16 cellular contexts compared by ENCODE assay signal in the genomic region with DNA sequence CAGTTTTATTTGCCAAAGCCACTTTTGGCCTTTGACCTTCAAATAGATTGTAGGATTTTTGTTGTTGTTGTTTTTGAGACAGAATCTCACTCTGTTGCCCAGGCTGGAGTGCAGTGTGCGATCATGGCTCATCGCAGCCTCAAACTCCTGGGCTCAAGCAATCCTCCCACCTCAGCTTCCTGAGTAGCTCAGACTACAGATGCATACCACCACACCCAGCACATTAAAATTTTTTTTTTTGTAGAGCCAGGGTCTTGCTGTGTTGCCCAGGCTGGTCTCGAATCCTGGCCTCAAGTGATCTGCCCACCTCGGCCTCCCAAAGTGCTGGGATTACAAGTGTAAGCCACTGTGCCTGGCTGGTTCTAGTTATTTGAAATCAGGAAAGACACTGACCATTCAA. TPM values are rescaled to one million over a fixed set of nuclear protein-coding genes. Genes with fewer than 3 reads are reported as not detected.
"Had no signal": no experiment of that assay in that cellular context is flagged by ENCODE, and none has a peak within 500 bp of the region (broad histone marks: within the 10 kb centered on the region; RNA-seq: fewer than 3 reads in every experiment).

No MANE protein-coding gene starts in this region.

RNA-seq across cellular contexts. Expression of a gene that starts 3.0 kb away (rescaled TPM):
- total RNA-seq: activated CD4-positive, alpha-beta memory T cell treated with anti-CD3 and anti-CD28 coated beads, Interleukin-2, amount 10 ng/mL, durations not matched to agents 7 days and 5 days; activated CD8-positive, alpha-beta T cell treated with anti-CD3 and anti-CD28 coated beads, Interleukin-2, amount 10 ng/mL, durations not matched to agents 7 days and 5 days had no signal

RNA-seq across cellular contexts. Expression of a gene that starts 34.6 kb away (rescaled TPM):
- total RNA-seq: activated CD4-positive, alpha-beta memory T cell treated with anti-CD3 and anti-CD28 coated beads, Interleukin-2, amount 10 ng/mL, durations not matched to agents 7 days and 5 days; activated CD4-positive, alpha-beta T cell treated with anti-CD3 and anti-CD28 coated beads for 36 hours; activated CD4-positive, alpha-beta T cell treated with anti-CD3 and anti-CD28 coated beads, Interleukin-2, amount 10 ng/mL, durations not matched to agents 7 days and 5 days; activated CD8-positive, alpha-beta memory T cell treated with anti-CD3 and anti-CD28 coated beads, Interleukin-2, amount 10 ng/mL, durations not matched to agents 7 days and 5 days; activated CD8-positive, alpha-beta T cell treated with anti-CD3 and anti-CD28 coated beads, Interleukin-2, amount 10 ng/mL, durations not matched to agents 7 days and 5 days; activated naive CD8-positive, alpha-beta T cell treated with anti-CD3 and anti-CD28 coated beads, Interleukin-2, amount 10 ng/mL, durations not matched to agents 7 days and 5 days; activated T-helper 2 cell treated with anti-CD3 and anti-CD28 coated beads, Interferon-gamma antibody, Interleukin-2, Interleukin-4, amounts not matched to agents 10 μg/mL and 5 μg/mL and 100 μg/mL, durations not matched to agents 14 hours and 24 hours and 36 hours; cardiac muscle cell; T-cell; T-helper 1 cell treated with Interleukin-12 subunit alpha and Interleukin-12 subunit beta and Interleukin-4 antibody, amounts not matched to agents 30 ng/mL and 1 ng/mL, for 36 hours; T-helper 17 cell; T-helper 2 cell treated with Interferon-gamma antibody and Interleukin-4, amounts not matched to agents 100 ng/mL and 5 ng/mL, for 36 hours had no signal
- polyA plus RNA-seq: cardiac muscle cell had no signal

RNA-seq across cellular contexts. Expression of a gene that starts 59.2 kb away (rescaled TPM):
- total RNA-seq: activated CD4-positive, alpha-beta memory T cell treated with anti-CD3 and anti-CD28 coated beads, Interleukin-2, amount 10 ng/mL, durations not matched to agents 7 days and 5 days; activated CD8-positive, alpha-beta memory T cell treated with anti-CD3 and anti-CD28 coated beads, Interleukin-2, amount 10 ng/mL, durations not matched to agents 7 days and 5 days; activated CD8-positive, alpha-beta T cell treated with anti-CD3 and anti-CD28 coated beads, Interleukin-2, amount 10 ng/mL, durations not matched to agents 7 days and 5 days; activated naive CD8-positive, alpha-beta T cell treated with anti-CD3 and anti-CD28 coated beads, Interleukin-2, amount 10 ng/mL, durations not matched to agents 7 days and 5 days; activated T-helper 2 cell treated with anti-CD3 and anti-CD28 coated beads, Interferon-gamma antibody, Interleukin-2, Interleukin-4, amounts not matched to agents 10 μg/mL and 5 μg/mL and 100 μg/mL, durations not matched to agents 14 hours and 24 hours and 36 hours; astrocyte; body of pancreas; breast epithelium; cardiac muscle cell; T-helper 1 cell treated with Interleukin-12 subunit alpha and Interleukin-12 subunit beta and Interleukin-4 antibody, amounts not matched to agents 30 ng/mL and 1 ng/mL, for 36 hours; T-helper 17 cell; T-helper 2 cell treated with Interferon-gamma antibody and Interleukin-4, amounts not matched to agents 100 ng/mL and 5 ng/mL, for 36 hours had no signal
- polyA plus RNA-seq: adipose tissue had no signal
